Comparison of ENCODE assay signal across 8 cellular contexts in genomic region chr4:101835121-101835904, GRCh38. TPM values are rescaled to one million over a fixed set of nuclear protein-coding genes. Genes with fewer than 3 reads are reported as not detected.
DNase-seq lines count a peak whose midpoint lies in the region; TF ChIP-seq lines count a peak whose summit lies in the region.
"Had no signal": no experiment of that assay in that cellular context is flagged by ENCODE, and none has a peak within 500 bp of the region (broad histone marks: within the 10 kb centered on the region; RNA-seq: fewer than 3 reads in every experiment).

No MANE protein-coding gene starts in this region.

- H3K27ac ChIP-seq in vagina = no peak overlapping the region

- H3K4me3 ChIP-seq in H7 (ENCODE audit: insufficient read depth, low read depth, low read length) (no peak overlapping the region), vagina (no peak overlapping the region)

- no peak for TF ChIP-seq POLR2A in vagina (IDR thresholded peaks at IDR 0.05)

- intact Hi-C loops in vagina (cut with DNase I) = no loop called here

- no peak for TF ChIP-seq CTCF in vagina (IDR thresholded peaks at IDR 0.05)
- no peak for TF ChIP-seq CTCF in GM10266 (IDR thresholded peaks at IDR 0.05; ENCODE audit: control insufficient read depth, insufficient read depth, low read depth, missing control alignments)

- DNase-seq in H7 (peak; percentile 3), NCI-H446 treated with DMSO at 0.1 percent for 48 hours (lab: John Stamatoyannopoulos, UW) (peak; percentile 29), fibroblast of gingiva (ENCODE audit: low read depth) (peak; percentile 68), smooth muscle cell of the brain vasculature (ENCODE audit: low read depth, low spot score) (peak; percentile 79), vagina (ENCODE audit: extremely low spot score in 2 of 2) (no peak), GM10266 (ENCODE audit: extremely low spot score) (no peak)
- no peak for DNase-seq in activated CD8-positive, alpha-beta memory T cell treated with anti-CD3 and anti-CD28 coated beads for 24 hours
- DNase-seq: central memory CD4-positive, alpha-beta T cell had no signal

- H3K4me1 ChIP-seq in vagina = no peaks in the 10 kb centered on the region

- H3K9me3 ChIP-seq in vagina = no peaks in the 10 kb centered on the region

- H3K36me3 ChIP-seq in H7 (replicated peaks; ENCODE audit: control insufficient read depth, insufficient read depth, low read length) (no peaks in the 10 kb centered on the region), vagina (no peaks in the 10 kb centered on the region)

- H3K27me3 ChIP-seq in H7 (ENCODE audit: control insufficient read depth, insufficient read depth, low read length) (no peaks in the 10 kb centered on the region), vagina (no peaks in the 10 kb centered on the region)

RNA-seq across cellular contexts. Expression of gene BANK1, which starts 44.8 kb away (rescaled TPM):
- total RNA-seq in H7 (2014; rRNA removed; shearing (Covaris generic)) = 1.3 TPM in 1 of 2 replicates, not detected in the other
- 1.5 TPM for total RNA-seq in vagina

Comparison
In these comparisons a context has a peak if more than half of its experiments do, and no peak if none do; other contexts are left out.
1. DNase-seq: peak in H7 (single experiment), NCI-H446 treated with DMSO at 0.1 percent for 48 hours (single experiment), fibroblast of gingiva (single experiment) and smooth muscle cell of the brain vasculature (single experiment); none in vagina (0 of 2), GM10266 (single experiment) and activated CD8-positive, alpha-beta memory T cell treated with anti-CD3 and anti-CD28 coated beads for 24 hours (single experiment).